In the genomic region with DNA sequence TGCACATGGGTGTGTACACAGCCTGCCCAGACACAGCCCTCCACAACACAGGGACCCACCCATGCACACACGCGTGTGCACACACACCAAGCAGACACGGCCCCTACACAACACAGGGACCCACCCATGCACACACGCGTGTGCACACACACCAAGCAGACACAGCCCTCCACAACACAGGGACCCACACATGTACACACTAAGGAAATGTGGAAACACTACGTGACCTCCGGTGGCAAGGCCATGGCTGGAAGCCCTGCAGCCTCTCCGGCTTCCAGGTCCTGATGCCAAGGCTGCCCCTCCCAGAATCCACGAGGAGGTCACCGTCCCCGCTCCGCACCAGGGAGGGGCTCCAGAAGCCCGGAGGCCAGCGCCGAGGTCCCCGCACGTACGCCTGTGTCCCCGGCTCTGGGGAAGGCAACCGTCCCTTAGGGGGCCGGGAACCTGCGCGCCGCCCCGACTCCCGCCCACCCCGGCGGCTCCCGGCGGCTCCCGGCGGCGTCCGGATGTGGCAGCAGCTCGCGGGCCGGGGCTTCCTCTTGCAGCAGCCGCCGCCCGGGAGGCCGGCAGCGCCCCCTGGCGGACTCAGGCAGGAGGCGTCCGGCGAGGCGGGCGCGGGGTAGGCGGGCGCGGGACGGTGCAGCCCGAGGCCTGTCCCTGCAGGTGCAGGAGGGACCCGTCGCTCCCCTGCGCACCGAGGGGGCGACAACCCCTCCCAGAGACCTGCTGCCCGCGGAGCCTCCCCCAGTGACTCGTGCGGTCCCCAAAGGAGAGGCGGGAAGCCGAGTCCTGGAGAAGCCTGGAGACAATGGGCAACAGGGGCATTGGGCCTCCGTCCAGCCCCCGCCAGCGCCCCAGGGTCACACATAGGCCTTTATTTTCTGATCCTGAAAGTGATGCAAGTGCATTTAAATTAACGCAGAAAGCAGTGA, we compare ENCODE assay signal across 8 cellular contexts. TPM values are rescaled to one million over a fixed set of nuclear protein-coding genes. Genes with fewer than 3 reads are reported as not detected.
A peak's percentile ranks its signal among the peaks of the same experiment; 100 is the strongest.
DNase-seq lines count a peak whose midpoint lies in the region; ATAC-seq lines count a peak whose summit lies in the region.

No MANE protein-coding gene starts in this region.

- ATAC-seq in GM18858 (IDR thresholded peaks at IDR 0.05; ENCODE audit: unreplicated experiment) (peak; percentile 89), HG03064 (IDR thresholded peaks at IDR 0.05; ENCODE audit: low read depth, unreplicated experiment) (peak; percentile 95), left colon (peak; percentile 80)

- DNase-seq in AG08395 (ENCODE audit: low spot score) (peak; percentile 88), NCI-H2171 treated with DMSO at 0.1 percent for 48 hours (lab: John Stamatoyannopoulos, UW) (peak; percentile 78), cerebellum (ENCODE audit: low spot score) (peak; percentile 90), left colon (peak; percentile 60 to 85)
- peak; percentile 86 for DNase-seq in activated CD4-positive, CD25-positive, alpha-beta regulatory T cell treated with anti-CD3 and anti-CD28 coated beads, Interleukin-2, amount 50 U/mL, for 72 hours
- peak; percentile 84 for DNase-seq in stimulated activated CD4-positive, alpha-beta T cell treated with anti-CD3 and anti-CD28 coated beads, Interleukin-1b, Interleukin-23, amount 100 ng/mL, for 48 hours

- intact Hi-C loops in left colon (cut with DNase I, micrococcal nuclease): loop anchor here in 1 of 2 donors (10.0 kb wide), 1 partner anchor 119 kb away; no protein-coding TSS in a partner anchor

RNA-seq across cellular contexts. Expression of a gene that starts 29.9 kb away (rescaled TPM):
- total RNA-seq in cerebellum (2.0 TPM), left colon (10 to 100 TPM; 59.4 to 61.6 TPM)

RNA-seq across cellular contexts. Expression of a gene that starts 59.5 kb away (rescaled TPM):
- 5.0 TPM for total RNA-seq in cerebellum
- 1 to 10 TPM; 4.0 to 7.8 TPM for total RNA-seq in left colon

Comparison
In these comparisons a context has a peak if more than half of its experiments do, and no peak if none do; other contexts are left out.
1. Peak in every context shown above with its lines: DNase-seq and ATAC-seq.
2. RNA of a gene that starts 29.9 kb away (total RNA-seq): 59.4 to 61.6 TPM in left colon; 2.0 TPM in cerebellum (single experiment); every median in the first group is over 10 times any median in the second.